16 cellular contexts compared by ENCODE assay signal in the genomic region with DNA sequence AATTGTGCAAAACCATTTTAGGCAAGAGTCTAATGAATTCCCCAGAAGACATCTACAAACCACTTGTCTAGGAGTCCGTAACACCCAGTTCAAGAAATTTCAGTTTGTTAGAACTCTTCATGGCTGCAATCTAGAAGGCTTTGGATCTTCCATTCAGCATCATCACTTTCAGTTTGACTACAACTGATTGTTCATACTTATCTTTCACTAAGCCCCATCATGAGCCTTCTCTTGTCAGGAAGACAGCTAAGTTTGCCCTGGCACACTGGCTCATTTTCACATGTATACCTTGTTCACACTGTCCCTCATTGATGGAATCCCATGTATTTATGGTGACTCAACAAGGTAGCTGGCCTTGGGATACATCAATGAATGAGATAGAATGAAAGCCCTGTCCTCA.
DNase-seq lines count a peak whose midpoint lies in the region; ATAC-seq, FAIRE-seq and TF ChIP-seq lines count a peak whose summit lies in the region.
"Had no signal": no experiment of that assay in that cellular context is flagged by ENCODE, and none has a peak within 500 bp of the region (broad histone marks: within the 10 kb centered on the region; RNA-seq: fewer than 3 reads in every experiment).

No MANE protein-coding gene starts in this region.

- no peak for TF ChIP-seq CTCF in D721Med (IDR thresholded peaks at IDR 0.05; ENCODE audit: insufficient read depth, missing control alignments)

- H3K9me3 Mint-ChIP-seq in activated CD4-positive, alpha-beta T cell treated with anti-CD3 and anti-CD28 coated beads for 36 hours (ENCODE audit: low read depth): no peaks in the 10 kb centered on the region

- H3K27ac Mint-ChIP-seq in activated CD4-positive, alpha-beta T cell treated with anti-CD3 and anti-CD28 coated beads for 36 hours: no peak overlapping the region
- H3K27ac Mint-ChIP-seq: CD14-positive monocyte; CD4-positive, alpha-beta memory T cell; HFFc6 had no signal

- H3K27me3 Mint-ChIP-seq in activated CD4-positive, alpha-beta T cell treated with anti-CD3 and anti-CD28 coated beads for 36 hours: no peaks in the 10 kb centered on the region
- H3K27me3 Mint-ChIP-seq: CD4-positive, alpha-beta memory T cell had no signal

- CTCF ChIA-PET in activated CD4-positive, alpha-beta T cell treated with anti-CD3 and anti-CD28 coated beads for 36 hours (lab: Charles Lee): no interaction called here

- ATAC-seq in activated CD4-positive, alpha-beta T cell treated with anti-CD3 and anti-CD28 coated beads for 36 hours: peak; percentile 80
- ATAC-seq in HG03565 (IDR thresholded peaks at IDR 0.05; ENCODE audit: unreplicated experiment): peak; percentile 56
- ATAC-seq: HCT116 had no signal

- no peaks in the 10 kb centered on the region for H3K36me3 Mint-ChIP-seq in activated CD4-positive, alpha-beta T cell treated with anti-CD3 and anti-CD28 coated beads for 36 hours (ENCODE audit: low read depth)
- H3K36me3 Mint-ChIP-seq: CD14-positive monocyte; CD4-positive, alpha-beta memory T cell had no signal

- H3K4me1 Mint-ChIP-seq in activated CD4-positive, alpha-beta T cell treated with anti-CD3 and anti-CD28 coated beads for 36 hours: peaks cover 5% of the 10 kb centered on the region
- H3K4me1 Mint-ChIP-seq: CD14-positive monocyte; CD4-positive, alpha-beta memory T cell had no signal

- FAIRE-seq in D721Med (lab: Jason Lieb, UNC) (peak; percentile 84), GM12891 (lab: Jason Lieb, UNC) (no peak)

- POLR2A ChIA-PET in activated CD4-positive, alpha-beta T cell treated with anti-CD3 and anti-CD28 coated beads for 36 hours (lab: Charles Lee): interaction anchor here (0.5 kb wide), 1 partner anchor 63 kb away, joined by 5 read pairs; no protein-coding TSS in a partner anchor

- no peak for DNase-seq in activated CD4-positive, alpha-beta T cell treated with anti-CD3 and anti-CD28 coated beads for 36 hours
- no peak for DNase-seq in activated CD4-positive, alpha-beta T cell treated with anti-CD3 and anti-CD28 coated beads, Interleukin-2, amount 50 U/mL, for 1 hour
- DNase-seq in D721Med (ENCODE audit: insufficient read length, low spot score) (no peak), GM12891 (ENCODE audit: insufficient read length, low spot score) (peak; percentile 0), NCI-H748 (lab: John Stamatoyannopoulos, UW; ENCODE audit: unreplicated experiment) (no peak), hypothalamus (lab: John Stamatoyannopoulos, UW) (no peak)
- DNase-seq: 8988T; CD4-positive, alpha-beta memory T cell; DMS79 treated with DMSO at 0.1 percent for 48 hours; EL; GOT3; H7; HFFc6 had no signal

- intact Hi-C loops in activated CD4-positive, alpha-beta T cell treated with anti-CD3 and anti-CD28 coated beads for 36 hours (cut with DNase I, micrococcal nuclease): no loop called here

- TF ChIP-seq POLR2A in GM12891 (IDR thresholded peaks at IDR 0.05; ENCODE audit: low read depth, low read length): no peak

- no peak overlapping the region for H3K4me3 Mint-ChIP-seq in activated CD4-positive, alpha-beta T cell treated with anti-CD3 and anti-CD28 coated beads for 36 hours
- H3K4me3 Mint-ChIP-seq: CD14-positive monocyte; CD4-positive, alpha-beta memory T cell; HFFc6 had no signal

TF ChIP-seq in GM12891, 5 proteins besides CTCF, POLR2A, EP300 and RAD21:
- TF ChIP-seq PAX5 (IDR thresholded peaks at IDR 0.05; ENCODE audit: insufficient read depth, low read length, severe bottlenecking): no peak
- no peak for TF ChIP-seq POLR2AphosphoS5 (IDR thresholded peaks at IDR 0.05; ENCODE audit: low read depth, low read length)
- no peak for TF ChIP-seq SPI1 (IDR thresholded peaks at IDR 0.05; ENCODE audit: low read depth, low read length)
- TF ChIP-seq TAF1 (IDR thresholded peaks at IDR 0.05; ENCODE audit: low read depth, low read length): no peak
- TF ChIP-seq POU2F2 (IDR thresholded peaks at IDR 0.05; ENCODE audit: low read depth, low read length): no peak
TF ChIP-seq in GM12891: peak in this region for 0.
